ENCODE assay signal across 24 cellular contexts in the genomic region with DNA sequence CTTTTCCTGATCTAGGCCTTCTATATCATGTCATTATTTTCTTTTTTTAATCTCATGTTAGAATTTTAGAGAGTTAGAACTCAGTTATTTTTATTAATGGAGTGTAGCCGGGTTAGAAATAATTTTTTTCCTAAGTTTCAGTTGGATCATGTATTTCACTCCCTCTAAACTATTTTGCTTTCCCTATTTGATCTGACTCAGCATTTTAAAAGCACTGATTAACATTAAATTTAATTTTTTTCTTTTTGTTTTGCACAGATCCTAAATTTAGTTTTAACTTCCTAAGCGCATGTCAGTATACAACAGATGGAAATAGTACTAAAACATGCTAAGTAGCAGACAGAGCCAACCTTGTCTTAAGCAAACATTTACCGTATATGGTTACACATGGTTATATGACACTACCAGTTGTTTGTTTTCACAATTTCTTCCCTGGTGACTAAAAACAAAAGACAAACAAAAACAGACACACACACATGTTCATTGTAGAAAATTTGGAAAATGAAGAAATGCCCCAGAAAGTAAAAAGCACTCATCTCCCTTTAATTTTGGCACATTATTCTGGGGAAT. TPM values are rescaled to one million over a fixed set of nuclear protein-coding genes. Genes with fewer than 3 reads are reported as not detected.
DNase-seq lines count a peak whose midpoint lies in the region; ATAC-seq, FAIRE-seq and TF ChIP-seq lines count a peak whose summit lies in the region.
"Had no signal": no experiment of that assay in that cellular context is flagged by ENCODE, and none has a peak within 500 bp of the region (broad histone marks: within the 10 kb centered on the region; RNA-seq: fewer than 3 reads in every experiment).

No MANE protein-coding gene starts in this region.

- TF ChIP-seq POLR2A in A549 (IDR thresholded peaks at IDR 0.05; ENCODE audit: low read length) (no peak), GM12892 (IDR thresholded peaks at IDR 0.05; ENCODE audit: low read depth, low read length) (no peak)

- peak in 1 of 2 experiments; percentile 27 for DNase-seq in A549 (ENCODE audit: low read depth in 1 of 2, low spot score in 1 of 2)
- no peak for DNase-seq in GM12892 (ENCODE audit: insufficient read length)
- DNase-seq in NCI-H460 (ENCODE audit: extremely low read depth, low read depth) = peak; percentile 8
- peak; percentile 51 for DNase-seq in fibroblast of peridontal ligament (ENCODE audit: extremely low read depth)
- no peak for DNase-seq in dermis blood vessel endothelial cell
- DNase-seq in left lobe of liver (ENCODE audit: low spot score) = no peak
- no peak for DNase-seq in stimulated activated CD4-positive, alpha-beta T cell treated with anti-CD3 and anti-CD28 coated beads, Interleukin-4, amount 100 ng/mL, for 1 hour
- DNase-seq: activated CD4-positive, alpha-beta T cell treated with anti-CD3 and anti-CD28 coated beads, Interleukin-2, amount 50 U/mL, for 48 hours; activated naive CD4-positive, alpha-beta T cell treated with Interleukin-2 at 50 U/mL for 16 hours; CD8-positive, alpha-beta memory T cell; central memory CD4-positive, alpha-beta T cell; effector memory CD4-positive, alpha-beta T cell; EL; heart right ventricle; NCI-H1417 treated with DMSO at 0.1 percent for 48 hours; NCI-H524; occipital lobe; PC-9 had no signal

- FAIRE-seq in A549 (lab: Jason Lieb, UNC) (peak; percentile 76), GM12892 (lab: Jason Lieb, UNC) (peak; percentile 27)
- FAIRE-seq: GM18507, HTR-8/SVneo had no signal

- TF ChIP-seq EP300 in A549 (IDR thresholded peaks at IDR 0.05) = no peak

- no peak overlapping the region for H3K27ac ChIP-seq in A549
- H3K27ac ChIP-seq: heart right ventricle, PC-9, SJSA1, suprapubic skin had no signal

- no peaks in the 10 kb centered on the region for H3K9me3 ChIP-seq in A549
- H3K9me3 ChIP-seq: heart right ventricle, SJSA1, suprapubic skin had no signal

- CTCF ChIA-PET in A549 (lab: Yijun Ruan, JAX) = no interaction called here

- TF ChIP-seq RAD21 in A549 (conservative IDR thresholded peaks at IDR 0.05 in 1 of 2, IDR thresholded peaks at IDR 0.05 in 1 of 2) = no peak

- peaks cover 10% of the 10 kb centered on the region; the same call in 2 of the 3 replicates for H3K4me1 ChIP-seq in A549
- H3K4me1 ChIP-seq: heart right ventricle, suprapubic skin had no signal

- 72% methylated on average over 3 of the region's 3 CpGs for WGBS in A549 (ENCODE audit: missing lambda C conversion rate)

- ATAC-seq in A549 (peak in 1 of 2 experiments; percentile 41; a peak in 1 of 6 replicates), HG02852 (IDR thresholded peaks at IDR 0.05; ENCODE audit: unreplicated experiment) (no peak), left lobe of liver (no peak)
- ATAC-seq: heart right ventricle had no signal

- H3K4me3 ChIP-seq in A549 = no peak overlapping the region
- H3K4me3 ChIP-seq: heart right ventricle, lung, PC-9, SJSA1, suprapubic skin had no signal

- POLR2A ChIA-PET in A549 (lab: Yijun Ruan, JAX) = no interaction called here

- no peak for TF ChIP-seq CTCF in A549 (IDR thresholded peaks at IDR 0.05)

- H3K4me2 ChIP-seq in A549 = no peak overlapping the region
- H3K4me2 ChIP-seq: PC-9 had no signal

TF ChIP-seq in A549, 52 proteins besides CTCF, POLR2A, EP300 and RAD21:
- TF ChIP-seq MAFK (IDR thresholded peaks at IDR 0.05; ENCODE audit: partially characterized antibody) = peak; percentile 92
- no peak for TF ChIP-seq NFE2L2 (conservative IDR thresholded peaks at IDR 0.05; ENCODE audit: low read length)
- TF ChIP-seq CBX2 (IDR thresholded peaks at IDR 0.05; ENCODE audit: borderline replicate concordance, low read depth) = no peak

RNA-seq across cellular contexts. Expression of a gene that starts 33.6 kb away (rescaled TPM):
- 1.9 and 3.5 TPM in 2 replicates for polyA plus RNA-seq in A549 (2011; rRNA removed)
- 1.4 TPM in 2 replicates for polyA plus RNA-seq in A549 (2012; cell fraction: cytosol; rRNA removed)
- 1.2 and 1.3 TPM in 2 replicates for polyA plus RNA-seq in A549 (2012; cell fraction: nucleus; rRNA removed)
- 1.2 to 1.9 TPM (median 1.3 TPM) in 3 replicates for polyA plus RNA-seq in A549 (2017; fragmentation: RNase III; extraction: RNeasy Plus Mini Kit Qiagen cat#74134 plus additional on column Dnase treatment)
- polyA minus RNA-seq in A549 (2011; rRNA and poly(A)+ RNA removed) = 3.2 and 4.1 TPM in 2 replicates
- 3.0 TPM for polyA plus RNA-seq in GM12892 (2012; ENCODE audit: missing spikeins)
- total RNA-seq in NCI-H460 (2014; rRNA removed; shearing (Covaris generic)) = 0.97 and 0.98 TPM in 2 replicates
- polyA plus RNA-seq in NCI-H460 (2014; cell fraction: nucleus; rRNA removed) = 1.6 TPM in 2 replicates
- 0.05 and 0.17 TPM in 2 replicates for total RNA-seq in dermis blood vessel endothelial cell
- 6.5 TPM for total RNA-seq in left lobe of liver

RNA-seq across cellular contexts. Expression of a gene that starts 36.5 kb away (rescaled TPM):
- not detected in 2 replicates for polyA plus RNA-seq in A549 (2011; rRNA removed)
- polyA plus RNA-seq in A549 (2012; cell fraction: cytosol; rRNA removed) = not detected in 2 replicates
- polyA plus RNA-seq in A549 (2012; cell fraction: nucleus; rRNA removed) = not detected in 2 replicates
- polyA plus RNA-seq in A549 (2017; fragmentation: RNase III; extraction: RNeasy Plus Mini Kit Qiagen cat#74134 plus additional on column Dnase treatment) = not detected in 3 replicates
- not detected in 2 replicates for polyA minus RNA-seq in A549 (2011; rRNA and poly(A)+ RNA removed)
- 35.4 TPM for polyA plus RNA-seq in GM12892 (2012; ENCODE audit: missing spikeins)
- total RNA-seq in NCI-H460 (2014; rRNA removed; shearing (Covaris generic)) = not detected in 2 replicates
- not detected in 2 replicates for polyA plus RNA-seq in NCI-H460 (2014; cell fraction: nucleus; rRNA removed)
- total RNA-seq in dermis blood vessel endothelial cell = 0.23 TPM in 1 of 2 replicates, not detected in the other
- total RNA-seq in left lobe of liver = 0.63 TPM
- total RNA-seq: PC-9 had no signal

RNA-seq across cellular contexts. Expression of a gene that starts 44.1 kb away (rescaled TPM):
- polyA plus RNA-seq in A549 (2011; rRNA removed) = not detected in 2 replicates
- not detected in 2 replicates for polyA plus RNA-seq in A549 (2012; cell fraction: cytosol; rRNA removed)
- polyA plus RNA-seq in A549 (2012; cell fraction: nucleus; rRNA removed) = not detected in 2 replicates
- 0.04 to 0.08 TPM (median 0.05 TPM) in 3 replicates for polyA plus RNA-seq in A549 (2017; fragmentation: RNase III; extraction: RNeasy Plus Mini Kit Qiagen cat#74134 plus additional on column Dnase treatment)
- not detected in 2 replicates for polyA minus RNA-seq in A549 (2011; rRNA and poly(A)+ RNA removed)
- 58.3 TPM for polyA plus RNA-seq in GM12892 (2012; ENCODE audit: missing spikeins)
- total RNA-seq in NCI-H460 (2014; rRNA removed; shearing (Covaris generic)) = 0.07 TPM in 1 of 2 replicates, not detected in the other
- polyA plus RNA-seq in NCI-H460 (2014; cell fraction: nucleus; rRNA removed) = not detected in 2 replicates
- total RNA-seq in dermis blood vessel endothelial cell = under 0.01 and 0.19 TPM in 2 replicates
- 2.0 TPM for total RNA-seq in left lobe of liver
- total RNA-seq: PC-9 had no signal

Comparison
In these comparisons a context has a peak if more than half of its experiments do, and no peak if none do; other contexts are left out.
1. DNase-seq: peak in NCI-H460 (single experiment) and fibroblast of peridontal ligament (single experiment); none in GM12892 (single experiment), dermis blood vessel endothelial cell (single experiment), left lobe of liver (single experiment) and stimulated activated CD4-positive, alpha-beta T cell treated with anti-CD3 and anti-CD28 coated beads, Interleukin-4, amount 100 ng/mL, for 1 hour (single experiment).